Comparison of ENCODE assay signal across 8 cellular contexts in genomic region chr22:38298312-38299000, GRCh38. TPM values are rescaled to one million over a fixed set of nuclear protein-coding genes. Genes with fewer than 3 reads are reported as not detected.
DNase-seq lines count a peak whose midpoint lies in the region; ATAC-seq and TF ChIP-seq lines count a peak whose summit lies in the region.

No MANE protein-coding gene starts in this region.

- H3K9me3 ChIP-seq in fibroblast of lung (ENCODE audit: control insufficient read depth, insufficient read depth, low read depth, low read length), result no peaks in the 10 kb centered on the region

- no peak overlapping the region for H2AFZ ChIP-seq in fibroblast of lung (ENCODE audit: low read length)

- DNase-seq in A172 (ENCODE audit: low spot score), result peak; percentile 94
- peak; percentile 85 for DNase-seq in HCEC 1CT
- peak; percentile 56 for DNase-seq in activated CD4-positive, alpha-beta T cell treated with anti-CD3 and anti-CD28 coated beads, Interleukin-2, amount 50 U/mL, for 1 hour
- peak; percentile 95 to 100 for DNase-seq in fibroblast of lung (ENCODE audit: low read depth in 2 of 2)
- peak; percentile 68 for DNase-seq in stimulated activated CD8-positive, alpha-beta memory T cell treated with anti-CD3 and anti-CD28 coated beads, Interleukin-4, amount 100 ng/mL, for 48 hours
- no peak for DNase-seq in H4 (ENCODE audit: low spot score)

- peak; percentile 26 to 46 for TF ChIP-seq CTCF in fibroblast of lung (conservative IDR thresholded peaks at IDR 0.05 in 1 of 2, IDR thresholded peaks at IDR 0.05 in 1 of 2; ENCODE audit: low read depth in 1 of 2, low read length in 2 of 2)

- H3K4me2 ChIP-seq in fibroblast of lung (ENCODE audit: extremely low read depth, insufficient read depth, low read length), result no peak overlapping the region

- peaks cover 73% of the 10 kb centered on the region for H3K36me3 ChIP-seq in fibroblast of lung (ENCODE audit: control insufficient read depth, insufficient read depth, low read length)

- H3K79me2 ChIP-seq in fibroblast of lung (ENCODE audit: control insufficient read depth, insufficient read depth, low read length), result peaks cover 55% of the 10 kb centered on the region

- no peak overlapping the region for H3K9ac ChIP-seq in fibroblast of lung (ENCODE audit: insufficient read depth, low read length)

- peaks cover 1% of the 10 kb centered on the region for H3K4me1 ChIP-seq in fibroblast of lung (ENCODE audit: control insufficient read depth, extremely low read depth, insufficient read depth, low read length)

- H4K20me1 ChIP-seq in fibroblast of lung (ENCODE audit: control insufficient read depth, extremely low read depth, insufficient read depth, low read length), result no peaks in the 10 kb centered on the region

- H3K27me3 ChIP-seq in fibroblast of lung (ENCODE audit: control insufficient read depth, insufficient read depth, low read length), result no peaks in the 10 kb centered on the region

- no peak overlapping the region for H3K4me3 ChIP-seq in fibroblast of lung (replicated peaks in 1 of 4; ENCODE audit: control extremely low read depth in 1 of 4, insufficient read depth in 1 of 4, low read depth in 3 of 4, low read length in 4 of 4)

- peak overlapping the region; percentile 10 for H3K27ac ChIP-seq in fibroblast of lung (ENCODE audit: insufficient read depth, low read length)

- ATAC-seq in HG02642 (IDR thresholded peaks at IDR 0.05; ENCODE audit: poor library complexity, unreplicated experiment) (no peak), GM21515 (IDR thresholded peaks at IDR 0.05; ENCODE audit: unreplicated experiment) (no peak)

RNA-seq across cellular contexts. Expression of gene CSNK1E, which starts 18.8 kb away (rescaled TPM):
- 61.3 and 67.5 TPM in 2 replicates for total RNA-seq in A172 (2014; rRNA removed; shearing (Covaris generic))
- 85.0 and 99.3 TPM in 2 replicates for total RNA-seq in fibroblast of lung
- polyA plus RNA-seq in fibroblast of lung, result 121 and 145 TPM in 2 replicates
- polyA plus RNA-seq in fibroblast of lung (2012), result 93.6 and 106 TPM in 2 replicates
- 160 and 250 TPM in 2 replicates for polyA minus RNA-seq in fibroblast of lung (ENCODE audit: low replicate concordance)
- 87.4 and 95.4 TPM in 2 replicates for total RNA-seq in H4 (2014; rRNA removed; shearing (Covaris generic))

RNA-seq across cellular contexts. Expression of gene TMEM184B, which starts 25.6 kb away (rescaled TPM):
- 21.5 and 33.8 TPM in 2 replicates for total RNA-seq in A172 (2014; rRNA removed; shearing (Covaris generic))
- 19.5 and 28.2 TPM in 2 replicates for total RNA-seq in fibroblast of lung
- polyA plus RNA-seq in fibroblast of lung, result 37.2 and 40.3 TPM in 2 replicates
- 55.8 and 60.3 TPM in 2 replicates for polyA plus RNA-seq in fibroblast of lung (2012)
- polyA minus RNA-seq in fibroblast of lung (ENCODE audit: low replicate concordance), result 82.2 and 114 TPM in 2 replicates
- total RNA-seq in H4 (2014; rRNA removed; shearing (Covaris generic)), result 46.6 and 62.1 TPM in 2 replicates
